Comparison of ENCODE assay signal across 24 cellular contexts in genomic region chr19:43371909-43372308, GRCh38. TPM values are rescaled to one million over a fixed set of nuclear protein-coding genes. Genes with fewer than 3 reads are reported as not detected.
"Had no signal": no experiment of that assay in that cellular context is flagged by ENCODE, and none has a peak within 500 bp of the region (broad histone marks: within the 10 kb centered on the region; RNA-seq: fewer than 3 reads in every experiment).

No MANE protein-coding gene starts in this region.

- H3K4me2 ChIP-seq: SK-N-SH had no signal

- H3K9me3 ChIP-seq: MG63, SK-N-SH had no signal

- H3K4me3 Mint-ChIP-seq: T-cell had no signal

- H3K4me3 ChIP-seq: MG63 had no signal

- ATAC-seq: HepG2, Panc1, T-cell had no signal

- H3K9me3 Mint-ChIP-seq: T-cell had no signal

- H3K4me1 Mint-ChIP-seq: T-cell had no signal

- H3K27ac ChIP-seq: RWPE1 had no signal

- H3K9me2 ChIP-seq: SK-N-SH had no signal

- DNase-seq: Karpas-422, MG63, NCI-H1092 treated with DMSO at 0.1 percent for 48 hours, NCI-H1436, NCI-H187, NCI-H2029, NCI-H2081 treated with DMSO at 0.1 percent for 48 hours, NCI-H2171, NCI-H226, NCI-H446, NCI-H510A, NCI-H524 treated with DMSO at 0.1 percent for 48 hours, NCI-H69, NCI-H774, SHP77, SK-N-SH, SW 1271, T-cell had no signal

- H3K36me3 ChIP-seq: MG63 had no signal

- H3K36me3 Mint-ChIP-seq: T-cell had no signal

- H3K27ac Mint-ChIP-seq: T-cell had no signal

RNA-seq across cellular contexts. Expression of gene CD177, which starts 18.4 kb away (rescaled TPM):
- total RNA-seq: HepG2, HT1080, IMR-90, SK-MEL-5, T-cell had no signal

RNA-seq across cellular contexts. Expression of gene TEX101, which starts 42.8 kb away (rescaled TPM):
- total RNA-seq: HepG2, HT1080, IMR-90, SK-MEL-5, T-cell had no signal
